Comparison of ENCODE assay signal across 24 cellular contexts in genomic region chr14:98974113-98974512, GRCh38.
"Had no signal": no experiment of that assay in that cellular context is flagged by ENCODE, and none has a peak within 500 bp of the region (broad histone marks: within the 10 kb centered on the region; RNA-seq: fewer than 3 reads in every experiment).

No MANE protein-coding gene starts in this region.

- ATAC-seq: left colon, left ventricle myocardium superior, psoas muscle, right lobe of liver had no signal

- H3K9me3 ChIP-seq: right lobe of liver, thyroid gland had no signal

- H3K27ac ChIP-seq: hepatocyte, parathyroid adenoma, psoas muscle, right lobe of liver, spleen, suprapubic skin, thyroid gland had no signal

- DNase-seq: foreskin melanocyte; head of caudate nucleus; left colon; left ventricle myocardium superior; mesenchymal stem cell; midbrain; naive B cell; occipital lobe; psoas muscle; retina; right lobe of liver; spleen; stimulated activated CD4-positive, alpha-beta T cell treated with anti-CD3 and anti-CD28 coated beads, Interleukin-15, amount 100 ng/mL, for 24 hours; stimulated activated CD4-positive, alpha-beta T cell treated with anti-CD3 and anti-CD28 coated beads, Interleukin-1b, Interleukin-23, amount 100 ng/mL, for 48 hours; stimulated activated CD4-positive, alpha-beta T cell treated with anti-CD3 and anti-CD28 coated beads, Interleukin-4, amount 100 ng/mL, for 4 hours; stimulated activated naive CD4-positive, alpha-beta T cell; thyroid gland had no signal

- H3K9ac ChIP-seq: parathyroid adenoma had no signal

- H3K27ac Mint-ChIP-seq: dendritic cell treated with granulocyte-macrophage colony-stimulating factor and Interleukin-4, amounts not matched to agents 40 ng/mL and 50 ng/mL, for 4 days; naive B cell; nephron; type B pancreatic cell had no signal

- H3K27me3 ChIP-seq: hepatocyte, right lobe of liver, spleen, suprapubic skin, thyroid gland had no signal

- H3K4me3 Mint-ChIP-seq: dendritic cell treated with granulocyte-macrophage colony-stimulating factor and Interleukin-4, amounts not matched to agents 40 ng/mL and 50 ng/mL, for 4 days; naive B cell; nephron; type B pancreatic cell had no signal

- H3K4me1 ChIP-seq: parathyroid adenoma, psoas muscle, right lobe of liver, spleen, suprapubic skin, thyroid gland had no signal

- H3K4me1 Mint-ChIP-seq: naive B cell, nephron had no signal

- H3K36me3 Mint-ChIP-seq: naive B cell, type B pancreatic cell had no signal

- H3K4me3 ChIP-seq: hepatocyte, lung, psoas muscle, right lobe of liver, spleen, suprapubic skin, thyroid gland had no signal

- H3K36me3 ChIP-seq: right lobe of liver, spleen, suprapubic skin, thyroid gland had no signal

- H3K27me3 Mint-ChIP-seq: type B pancreatic cell had no signal

- H3K9me3 Mint-ChIP-seq: dendritic cell treated with granulocyte-macrophage colony-stimulating factor and Interleukin-4, amounts not matched to agents 40 ng/mL and 50 ng/mL, for 4 days had no signal
